Comparison of ENCODE assay signal across 6 cellular contexts in the genomic region with DNA sequence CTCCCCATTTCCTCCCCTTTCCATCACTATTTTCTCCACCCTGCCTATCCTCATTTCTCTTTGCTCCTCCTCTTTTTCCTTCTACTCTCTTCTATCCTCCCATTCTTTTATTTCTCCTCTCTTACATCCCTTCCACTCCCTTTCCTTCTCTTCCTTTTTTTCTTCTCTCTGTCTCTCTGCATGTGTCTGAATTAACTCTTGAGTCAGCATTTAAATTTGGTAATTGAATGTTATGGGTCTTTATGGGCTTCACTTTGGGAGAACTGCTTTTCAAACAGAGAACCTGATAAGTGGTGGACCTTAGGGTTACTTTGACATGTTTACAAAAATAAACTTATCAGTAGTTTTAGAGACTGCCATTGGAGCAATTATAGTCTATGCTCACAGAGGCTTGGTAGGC.
"Had no signal": no experiment of that assay in that cellular context is flagged by ENCODE, and none has a peak within 500 bp of the region (broad histone marks: within the 10 kb centered on the region; RNA-seq: fewer than 3 reads in every experiment).

No MANE protein-coding gene starts in this region.

- FAIRE-seq: HTR-8/SVneo had no signal

- H3K9ac ChIP-seq: KMS-11 had no signal

- H3K27ac ChIP-seq: HL-60, KMS-11 had no signal

- DNase-seq: IMR-90, KBM-7, KG1 had no signal

- H3K4me2 ChIP-seq: KMS-11 had no signal
